In the genomic region with DNA sequence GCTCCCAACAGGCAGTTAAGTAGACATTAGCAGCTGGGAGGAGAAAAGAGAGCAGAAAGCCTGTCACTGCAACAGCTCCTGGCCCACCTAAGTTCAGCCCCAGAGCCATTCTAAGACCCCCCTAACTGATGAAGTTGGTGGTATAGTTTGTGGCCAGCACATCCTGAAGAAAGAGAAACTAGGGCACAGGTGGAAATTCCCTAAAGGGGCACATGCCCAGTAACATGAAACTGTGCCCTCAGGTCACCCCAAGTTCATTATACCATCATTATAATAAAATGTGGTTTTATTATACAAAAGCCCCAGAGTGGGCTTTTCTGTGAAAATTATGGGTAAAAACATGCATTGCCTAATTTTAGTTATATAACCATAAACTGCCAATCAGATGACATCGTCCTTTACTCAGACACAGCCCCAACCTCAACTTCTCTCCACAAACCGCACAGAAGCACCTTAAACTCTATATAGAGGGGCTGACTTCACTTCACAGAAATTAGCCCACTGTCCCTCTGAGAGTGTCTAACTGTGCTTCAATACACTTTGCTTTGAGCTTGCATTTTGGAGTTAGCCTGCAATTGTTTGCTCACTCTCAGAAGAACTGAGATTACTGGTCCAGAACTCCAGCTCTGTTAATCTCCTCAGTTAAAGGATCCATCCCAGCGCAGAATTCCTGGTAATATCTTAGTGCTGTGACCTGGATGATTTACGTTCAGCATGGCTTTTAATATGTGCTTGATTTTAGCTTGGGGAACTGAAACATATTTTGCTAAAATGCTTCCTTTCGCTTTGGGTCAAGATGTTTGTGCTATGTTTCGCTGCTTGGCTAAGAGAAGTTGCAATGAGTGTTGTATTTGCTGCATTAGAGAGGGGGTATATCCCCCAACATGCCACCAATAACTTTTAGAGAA, we compare ENCODE assay signal across 11 cellular contexts. TPM values are rescaled to one million over a fixed set of nuclear protein-coding genes. Genes with fewer than 3 reads are reported as not detected.
DNase-seq lines count a peak whose midpoint lies in the region; ATAC-seq, FAIRE-seq and TF ChIP-seq lines count a peak whose summit lies in the region.
"Had no signal": no experiment of that assay in that cellular context is flagged by ENCODE, and none has a peak within 500 bp of the region (broad histone marks: within the 10 kb centered on the region; RNA-seq: fewer than 3 reads in every experiment).

No MANE protein-coding gene starts in this region.

- TF ChIP-seq POLR2A in gastrocnemius medialis (IDR thresholded peaks at IDR 0.05) = no peak

- H3K4me1 Mint-ChIP-seq in activated T-cell treated with anti-CD3 and anti-CD28 coated beads, Interleukin-2, amount 50 U/mL, for 72 hours (ENCODE audit: low read depth) = peaks cover 98% of the 10 kb centered on the region

- H3K36me3 ChIP-seq in gastrocnemius medialis = no peaks in the 10 kb centered on the region

- no peaks in the 10 kb centered on the region for H3K9me3 ChIP-seq in gastrocnemius medialis

- H3K4me3 Mint-ChIP-seq in activated T-cell treated with anti-CD3 and anti-CD28 coated beads, Interleukin-2, amount 50 U/mL, for 72 hours = peak overlapping the region; percentile 90 to 98

- H3K9me3 Mint-ChIP-seq in activated T-cell treated with anti-CD3 and anti-CD28 coated beads, Interleukin-2, amount 50 U/mL, for 72 hours = no peaks in the 10 kb centered on the region

- peak overlapping the region in 3 of 4 donors; percentile 5 to 81 (median 28) for H3K27ac ChIP-seq in gastrocnemius medialis

- no peaks in the 10 kb centered on the region for H3K27me3 Mint-ChIP-seq in activated T-cell treated with anti-CD3 and anti-CD28 coated beads, Interleukin-2, amount 50 U/mL, for 72 hours (ENCODE audit: low read depth)
- H3K27me3 Mint-ChIP-seq: progenitor cell of endocrine pancreas had no signal

- no peaks in the 10 kb centered on the region for H3K27me3 ChIP-seq in gastrocnemius medialis

- H3K4me3 ChIP-seq in gastrocnemius medialis = no peak overlapping the region

- peaks cover 0 to under 1% of the 10 kb centered on the region in 2 donors for H3K36me3 Mint-ChIP-seq in activated T-cell treated with anti-CD3 and anti-CD28 coated beads, Interleukin-2, amount 50 U/mL, for 72 hours (ENCODE audit: insufficient read depth in 2 of 2)

- FAIRE-seq in GM18507 (lab: Jason Lieb, UNC) = peak; percentile 92

- ATAC-seq in HG03095 (IDR thresholded peaks at IDR 0.05; ENCODE audit: unreplicated experiment) = peak; percentile 52
- ATAC-seq in activated T-cell treated with anti-CD3 and anti-CD28 coated beads, Interleukin-2, amount 50 U/mL, for 72 hours (replicated peaks in 1 of 2) = peak; percentile 61 to 66
- ATAC-seq in gastrocnemius medialis = no peak
- no peak for ATAC-seq in sciatic nerve
- no peak for ATAC-seq in GM18519 (IDR thresholded peaks at IDR 0.05; ENCODE audit: low FRiP score, unreplicated experiment)
- no peak for ATAC-seq in HG03045 (IDR thresholded peaks at IDR 0.05; ENCODE audit: unreplicated experiment)
- ATAC-seq in GM21447 (IDR thresholded peaks at IDR 0.05; ENCODE audit: unreplicated experiment) = no peak

- DNase-seq in GM18507 (ENCODE audit: extremely low spot score, insufficient read length, low read depth) (no peak), gastrocnemius medialis (no peak), sciatic nerve (ENCODE audit: low spot score) (no peak)
- peak; percentile 36 to 51 for DNase-seq in activated T-cell treated with anti-CD3 and anti-CD28 coated beads, Interleukin-2, amount 50 U/mL, for 72 hours
- DNase-seq: activated CD4-positive, alpha-beta T cell treated with anti-CD3 and anti-CD28 coated beads for 1 hour; NCI-H187 had no signal

- in situ Hi-C loops in gastrocnemius medialis (cut with MboI; ENCODE audit: low sequenced_read_pairs in 4 of 4) = no loop called here

- H3K4me1 ChIP-seq in gastrocnemius medialis = peaks cover 6 to 19% of the 10 kb centered on the region in 2 donors

- intact Hi-C loops in gastrocnemius medialis (cut with DNase I; ENCODE audit: low total_unique reads) = no loop called here
- intact Hi-C loops in sciatic nerve (cut with DNase I) = no loop called here

- peak overlapping the region; percentile 21 for H3K27ac Mint-ChIP-seq in activated T-cell treated with anti-CD3 and anti-CD28 coated beads, Interleukin-2, amount 50 U/mL, for 72 hours
- H3K27ac Mint-ChIP-seq: progenitor cell of endocrine pancreas had no signal

- TF ChIP-seq CTCF in gastrocnemius medialis (IDR thresholded peaks at IDR 0.05 in 4 of 5, conservative IDR thresholded peaks at IDR 0.05 in 1 of 5) = no peak

RNA-seq across cellular contexts. Expression of a gene that starts 1.8 kb away (rescaled TPM):
- total RNA-seq in activated T-cell treated with anti-CD3 and anti-CD28 coated beads, Interleukin-2, amount 50 U/mL, for 72 hours = 10 to 100 TPM; 55.6 to 55.7 TPM
- total RNA-seq in gastrocnemius medialis = 10 to 100 TPM; 16.6 to 23.4 (median 19.3) TPM
- total RNA-seq in sciatic nerve = 77.2 TPM
- total RNA-seq: progenitor cell of endocrine pancreas had no signal

RNA-seq across cellular contexts. Expression of a gene that starts 39.2 kb away (rescaled TPM):
- 1 to 10 TPM in 1 of 2 donors, under 1 TPM in 1; 0.99 to 2.7 TPM for total RNA-seq in activated T-cell treated with anti-CD3 and anti-CD28 coated beads, Interleukin-2, amount 50 U/mL, for 72 hours
- 1 to 10 TPM in 3 of 4 donors, not detected in 1; 1.5 to 2.3 (median 2.0) TPM for total RNA-seq in gastrocnemius medialis
- 9.8 TPM for total RNA-seq in sciatic nerve
- total RNA-seq: progenitor cell of endocrine pancreas had no signal

Comparison
In these comparisons a context has a peak if more than half of its experiments do, and no peak if none do; other contexts are left out.
1. DNase-seq: peak in activated T-cell treated with anti-CD3 and anti-CD28 coated beads, Interleukin-2, amount 50 U/mL, for 72 hours (2 of 2); none in GM18507 (single experiment), gastrocnemius medialis (0 of 2) and sciatic nerve (single experiment).
2. ATAC-seq: peak in HG03095 (single experiment) and activated T-cell treated with anti-CD3 and anti-CD28 coated beads, Interleukin-2, amount 50 U/mL, for 72 hours (2 of 2); none in gastrocnemius medialis (0 of 2), sciatic nerve (single experiment), GM18519 (single experiment), HG03045 (single experiment) and GM21447 (single experiment).